In the genomic region with DNA sequence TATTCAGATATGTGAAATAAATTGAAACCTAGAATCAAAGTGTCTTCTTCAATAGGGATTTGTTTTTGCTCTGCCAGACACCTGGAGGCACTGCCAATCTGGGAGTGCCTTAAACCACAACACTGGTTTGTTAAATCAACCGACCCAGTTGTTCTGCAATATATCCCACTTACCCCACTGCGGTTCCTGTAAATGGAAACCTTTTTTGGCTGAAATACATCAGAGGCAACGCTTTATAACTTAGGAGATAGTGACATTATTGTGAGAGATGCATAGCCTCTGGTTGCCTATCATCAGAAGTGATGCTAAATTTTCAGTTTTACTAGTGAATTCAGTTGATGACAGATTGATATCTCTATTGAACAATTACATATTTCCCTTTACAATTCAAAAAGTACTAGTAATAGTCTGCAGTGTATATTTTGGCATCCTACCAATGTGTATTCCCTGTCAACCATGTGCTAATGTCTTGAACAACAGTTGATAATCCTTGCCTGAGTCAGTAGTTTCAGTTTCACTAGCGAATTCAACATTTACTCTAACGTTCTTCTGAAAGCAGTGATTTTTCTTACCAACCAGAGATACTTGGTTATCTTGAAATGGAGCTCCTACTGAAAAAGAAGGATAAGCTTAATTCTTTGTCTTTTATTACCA, we compare ENCODE assay signal across 1 cellular context.
TF ChIP-seq lines count a peak whose summit lies in the region.

No MANE protein-coding gene starts in this region.

TF ChIP-seq in WTC11, 78 proteins besides CTCF, POLR2A, EP300 and RAD21 (continued from another document):
- TF ChIP-seq, protein P1, sequence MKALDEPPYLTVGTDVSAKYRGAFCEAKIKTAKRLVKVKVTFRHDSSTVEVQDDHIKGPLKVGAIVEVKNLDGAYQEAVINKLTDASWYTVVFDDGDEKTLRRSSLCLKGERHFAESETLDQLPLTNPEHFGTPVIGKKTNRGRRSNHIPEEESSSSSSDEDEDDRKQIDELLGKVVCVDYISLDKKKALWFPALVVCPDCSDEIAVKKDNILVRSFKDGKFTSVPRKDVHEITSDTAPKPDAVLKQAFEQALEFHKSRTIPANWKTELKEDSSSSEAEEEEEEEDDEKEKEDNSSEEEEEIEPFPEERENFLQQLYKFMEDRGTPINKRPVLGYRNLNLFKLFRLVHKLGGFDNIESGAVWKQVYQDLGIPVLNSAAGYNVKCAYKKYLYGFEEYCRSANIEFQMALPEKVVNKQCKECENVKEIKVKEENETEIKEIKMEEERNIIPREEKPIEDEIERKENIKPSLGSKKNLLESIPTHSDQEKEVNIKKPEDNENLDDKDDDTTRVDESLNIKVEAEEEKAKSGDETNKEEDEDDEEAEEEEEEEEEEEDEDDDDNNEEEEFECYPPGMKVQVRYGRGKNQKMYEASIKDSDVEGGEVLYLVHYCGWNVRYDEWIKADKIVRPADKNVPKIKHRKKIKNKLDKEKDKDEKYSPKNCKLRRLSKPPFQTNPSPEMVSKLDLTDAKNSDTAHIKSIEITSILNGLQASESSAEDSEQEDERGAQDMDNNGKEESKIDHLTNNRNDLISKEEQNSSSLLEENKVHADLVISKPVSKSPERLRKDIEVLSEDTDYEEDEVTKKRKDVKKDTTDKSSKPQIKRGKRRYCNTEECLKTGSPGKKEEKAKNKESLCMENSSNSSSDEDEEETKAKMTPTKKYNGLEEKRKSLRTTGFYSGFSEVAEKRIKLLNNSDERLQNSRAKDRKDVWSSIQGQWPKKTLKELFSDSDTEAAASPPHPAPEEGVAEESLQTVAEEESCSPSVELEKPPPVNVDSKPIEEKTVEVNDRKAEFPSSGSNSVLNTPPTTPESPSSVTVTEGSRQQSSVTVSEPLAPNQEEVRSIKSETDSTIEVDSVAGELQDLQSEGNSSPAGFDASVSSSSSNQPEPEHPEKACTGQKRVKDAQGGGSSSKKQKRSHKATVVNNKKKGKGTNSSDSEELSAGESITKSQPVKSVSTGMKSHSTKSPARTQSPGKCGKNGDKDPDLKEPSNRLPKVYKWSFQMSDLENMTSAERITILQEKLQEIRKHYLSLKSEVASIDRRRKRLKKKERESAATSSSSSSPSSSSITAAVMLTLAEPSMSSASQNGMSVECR (CRISPR knock-in tag; IDR thresholded peaks at IDR 0.05; ENCODE audit: borderline replicate concordance): no peak
- TF ChIP-seq NFYB (CRISPR knock-in tag; conservative IDR thresholded peaks at IDR 0.05; ENCODE audit: low read depth) (no peak), TEAD1 (CRISPR knock-in tag; IDR thresholded peaks at IDR 0.05) (no peak), FOXK1 (CRISPR knock-in tag; IDR thresholded peaks at IDR 0.05) (no peak), SOX15 (CRISPR knock-in tag; IDR thresholded peaks at IDR 0.05) (no peak), ZNF396 (CRISPR knock-in tag; IDR thresholded peaks at IDR 0.05; ENCODE audit: borderline replicate concordance) (no peak), ELF4 (CRISPR knock-in tag; IDR thresholded peaks at IDR 0.05; ENCODE audit: low read depth) (no peak)
- TF ChIP-seq, protein P2, sequence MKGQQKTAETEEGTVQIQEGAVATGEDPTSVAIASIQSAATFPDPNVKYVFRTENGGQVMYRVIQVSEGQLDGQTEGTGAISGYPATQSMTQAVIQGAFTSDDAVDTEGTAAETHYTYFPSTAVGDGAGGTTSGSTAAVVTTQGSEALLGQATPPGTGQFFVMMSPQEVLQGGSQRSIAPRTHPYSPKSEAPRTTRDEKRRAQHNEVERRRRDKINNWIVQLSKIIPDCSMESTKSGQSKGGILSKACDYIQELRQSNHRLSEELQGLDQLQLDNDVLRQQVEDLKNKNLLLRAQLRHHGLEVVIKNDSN (CRISPR knock-in tag; IDR thresholded peaks at IDR 0.05): no peak
